In genomic region chr11:118648291-118648690, GRCh38 we compare ENCODE assay signal across 23 cellular contexts. TPM values are rescaled to one million over a fixed set of nuclear protein-coding genes. Genes with fewer than 3 reads are reported as not detected.
DNase-seq lines count a peak whose midpoint lies in the region; ATAC-seq and TF ChIP-seq lines count a peak whose summit lies in the region.
"Had no signal": no experiment of that assay in that cellular context is flagged by ENCODE, and none has a peak within 500 bp of the region (broad histone marks: within the 10 kb centered on the region; RNA-seq: fewer than 3 reads in every experiment).

No MANE protein-coding gene starts in this region.

- peaks cover 51% of the 10 kb centered on the region for H3K79me1 ChIP-seq in mesenchymal stem cell (replicated peaks; ENCODE audit: low read length, poor library complexity, severe bottlenecking)

- H3K9me3 Mint-ChIP-seq in Caco-2 (ENCODE audit: unreplicated experiment) (no peaks in the 10 kb centered on the region), HFFc6 (no peaks in the 10 kb centered on the region), osteocyte (ENCODE audit: unreplicated experiment) (no peaks in the 10 kb centered on the region), type B pancreatic cell (no peaks in the 10 kb centered on the region)
- H3K9me3 Mint-ChIP-seq: CD4-positive, alpha-beta T cell had no signal

- H3K36me3 Mint-ChIP-seq in Caco-2 (ENCODE audit: insufficient read depth, unreplicated experiment) (peaks cover 76% of the 10 kb centered on the region), HFFc6 (ENCODE audit: low read depth) (peaks cover 33% of the 10 kb centered on the region; the same call in 1 of the 2 replicates), osteocyte (ENCODE audit: unreplicated experiment) (peaks cover 69% of the 10 kb centered on the region), type B pancreatic cell (peaks cover 22% of the 10 kb centered on the region)

- H2BK12ac ChIP-seq in mesenchymal stem cell (ENCODE audit: low read length in 2 of 2): no peak overlapping the region

- H3K18ac ChIP-seq in mesenchymal stem cell (ENCODE audit: low read depth in 1 of 2, low read length in 2 of 2): no peak overlapping the region

- no peak overlapping the region for H2AK5ac ChIP-seq in mesenchymal stem cell (ENCODE audit: low read length, severe bottlenecking)

- DNase-seq in Caco-2 (no peak), HFFc6 (no peak), mesenchymal stem cell (no peak), osteocyte (ENCODE audit: extremely low spot score, unreplicated experiment) (no peak), type B pancreatic cell (ENCODE audit: extremely low spot score, unreplicated experiment) (no peak)
- DNase-seq: AML-193; CD4-positive, alpha-beta T cell; COR-L47; IMR-90; KG1; MG63; NCI-H1105 treated with DMSO at 0.1 percent for 48 hours; NCI-H146; NCI-H1930; NCI-H2107; NCI-H524; NCI-H774; PC-3; SHP77 had no signal

- H3K4me1 Mint-ChIP-seq in Caco-2 (ENCODE audit: low read depth, unreplicated experiment) (peaks cover 6% of the 10 kb centered on the region), HFFc6 (ENCODE audit: low read depth) (no peaks in the 10 kb centered on the region; the same call in 1 of the 2 replicates), osteocyte (ENCODE audit: unreplicated experiment) (no peaks in the 10 kb centered on the region), type B pancreatic cell (ENCODE audit: unreplicated experiment) (no peaks in the 10 kb centered on the region)

- H2BK120ac ChIP-seq in mesenchymal stem cell (ENCODE audit: low read depth, low read length): no peak overlapping the region

- intact Hi-C loops in Caco-2 (cut with micrococcal nuclease; ENCODE audit: unreplicated experiment): no loop called here

- 96% methylated on average over 4 of the region's 5 CpGs for WGBS in mesenchymal stem cell

- no peak overlapping the region for H3K14ac ChIP-seq in mesenchymal stem cell (ENCODE audit: low read length in 2 of 2)

- H3K9me3 ChIP-seq in Caco-2 (no peaks in the 10 kb centered on the region), mesenchymal stem cell (ENCODE audit: control insufficient read depth, low read length) (no peaks in the 10 kb centered on the region), subcutaneous abdominal adipose tissue (ENCODE audit: control insufficient read depth in 5 of 5, low read length in 5 of 5) (no peaks in the 10 kb centered on the region)
- H3K9me3 ChIP-seq: A549; BLaER1 treated with 17β-estradiol and CSF1 and Interleukin-3, amounts not matched to agents 10 nM and 100 nM; MG63 had no signal

- TF ChIP-seq CTCF in Caco-2 (IDR thresholded peaks at IDR 0.05; ENCODE audit: insufficient read depth in 1 of 2, low read depth in 1 of 2, low read length in 1 of 2, severe bottlenecking in 1 of 2, unreplicated experiment in 1 of 2) (no peak), HFFc6 (IDR thresholded peaks at IDR 0.05) (no peak), osteocyte (IDR thresholded peaks at IDR 0.05) (no peak), type B pancreatic cell (conservative IDR thresholded peaks at IDR 0.05) (no peak)

- CTCF ChIA-PET in Caco-2 (lab: Charles Lee): interaction anchor here (0.6 kb wide), 1 partner anchor 9 kb away, joined by 4 read pairs; no protein-coding TSS in a partner anchor

- H3K4me1 ChIP-seq in Caco-2 (peaks cover 9% of the 10 kb centered on the region), mesenchymal stem cell (ENCODE audit: control insufficient read depth, insufficient read depth, low read depth, low read length) (no peaks in the 10 kb centered on the region), subcutaneous abdominal adipose tissue (ENCODE audit: control insufficient read depth in 5 of 5, insufficient read depth in 5 of 5, low read length in 5 of 5) (peaks cover 23 to 56% (median 52%) of the 10 kb centered on the region in 5 donors)
- H3K4me1 ChIP-seq: A549 had no signal

- H4K91ac ChIP-seq in mesenchymal stem cell (ENCODE audit: low read length): no peak overlapping the region

- peak overlapping the region; percentile 38 for H3K27ac Mint-ChIP-seq in Caco-2 (ENCODE audit: unreplicated experiment)
- H3K27ac Mint-ChIP-seq in HFFc6: peak overlapping the region; percentile 18; the same call in 1 of the 2 replicates
- no peak overlapping the region for H3K27ac Mint-ChIP-seq in osteocyte (ENCODE audit: unreplicated experiment)
- no peak overlapping the region for H3K27ac Mint-ChIP-seq in type B pancreatic cell
- H3K27ac Mint-ChIP-seq: CD4-positive, alpha-beta T cell had no signal

- H3K27ac ChIP-seq in mesenchymal stem cell (ENCODE audit: low read length, poor library complexity, severe bottlenecking) (no peak overlapping the region), subcutaneous abdominal adipose tissue (ENCODE audit: low read depth, low read length) (peak overlapping the region; percentile 91)
- H3K27ac ChIP-seq: A549; BLaER1 treated with 17β-estradiol and CSF1 and Interleukin-3, amounts not matched to agents 10 nM and 100 nM had no signal

- peak overlapping the region; percentile 41 for H3K9ac ChIP-seq in mesenchymal stem cell (ENCODE audit: low read length)
- H3K9ac ChIP-seq in subcutaneous abdominal adipose tissue (ENCODE audit: low read length in 5 of 5): peak overlapping the region in 2 of 5 donors; percentile 19 to 77
- H3K9ac ChIP-seq: BLaER1 treated with 17β-estradiol and CSF1 and Interleukin-3, amounts not matched to agents 10 nM and 100 nM had no signal

- no peak overlapping the region for H2BK5ac ChIP-seq in mesenchymal stem cell (ENCODE audit: low read depth, low read length, poor library complexity, severe bottlenecking)

- H3K4ac ChIP-seq in mesenchymal stem cell (ENCODE audit: low read depth in 1 of 2, low read length in 2 of 2): no peak overlapping the region

- no peak overlapping the region for H3K4me3 ChIP-seq in Caco-2 (ENCODE audit: low read depth, low read length)
- H3K4me3 ChIP-seq in mesenchymal stem cell (ENCODE audit: insufficient read depth in 1 of 2, low read depth in 1 of 2, low read length in 2 of 2): no peak overlapping the region
- H3K4me3 ChIP-seq in subcutaneous abdominal adipose tissue (ENCODE audit: low read depth in 1 of 5, low read length in 5 of 5): no peak overlapping the region
- H3K4me3 ChIP-seq: A549; BLaER1 treated with 17β-estradiol and CSF1 and Interleukin-3, amounts not matched to agents 10 nM and 100 nM; MG63 had no signal

- ATAC-seq in HG03108 (IDR thresholded peaks at IDR 0.05; ENCODE audit: unreplicated experiment): no peak
- ATAC-seq: A549, PC-3 had no signal

- H3K27me3 Mint-ChIP-seq in Caco-2 (ENCODE audit: insufficient read depth, unreplicated experiment) (no peaks in the 10 kb centered on the region), HFFc6 (ENCODE audit: insufficient read depth) (peaks cover 4% of the 10 kb centered on the region), osteocyte (ENCODE audit: unreplicated experiment) (no peaks in the 10 kb centered on the region), type B pancreatic cell (no peaks in the 10 kb centered on the region)
- H3K27me3 Mint-ChIP-seq: CD4-positive, alpha-beta T cell had no signal

- H3K4me3 Mint-ChIP-seq in Caco-2 (ENCODE audit: unreplicated experiment) (no peak overlapping the region), HFFc6 (no peak overlapping the region), osteocyte (ENCODE audit: unreplicated experiment) (no peak overlapping the region), type B pancreatic cell (no peak overlapping the region)
- H3K4me3 Mint-ChIP-seq: CD4-positive, alpha-beta T cell had no signal

- peaks cover 14% of the 10 kb centered on the region for H3K36me3 ChIP-seq in Caco-2 (ENCODE audit: control insufficient read depth, insufficient read depth, low read length)
- H3K36me3 ChIP-seq in mesenchymal stem cell (ENCODE audit: control insufficient read depth in 1 of 2, insufficient read depth in 2 of 2, low read depth in 1 of 2, low read length in 2 of 2): peaks cover 85 to 93% of the 10 kb centered on the region in 2 experiments
- peaks cover 8 to 96% (median 83%) of the 10 kb centered on the region in 5 donors for H3K36me3 ChIP-seq in subcutaneous abdominal adipose tissue (ENCODE audit: control insufficient read depth in 5 of 5, insufficient read depth in 5 of 5, low read length in 5 of 5)

- BruUV-seq in Caco-2 (replicated peaks; lab: Mats Ljungman, UMichigan): no TSS peak

- POLR2A ChIA-PET in Caco-2 (lab: Charles Lee): no interaction called here

- H3K4me2 ChIP-seq in mesenchymal stem cell (ENCODE audit: low read length, poor library complexity, severe bottlenecking): no peak overlapping the region
- H3K4me2 ChIP-seq: A549; BLaER1 treated with 17β-estradiol and CSF1 and Interleukin-3, amounts not matched to agents 10 nM and 100 nM had no signal

- H3K23ac ChIP-seq in mesenchymal stem cell (ENCODE audit: low read length in 2 of 2): no peak overlapping the region

- H3K27me3 ChIP-seq in Caco-2 (replicated peaks; ENCODE audit: control insufficient read depth, insufficient read depth, low read length): no peaks in the 10 kb centered on the region
- no peaks in the 10 kb centered on the region for H3K27me3 ChIP-seq in mesenchymal stem cell (ENCODE audit: control insufficient read depth in 1 of 2, insufficient read depth in 1 of 2, low read length in 2 of 2)
- H3K27me3 ChIP-seq in subcutaneous abdominal adipose tissue (ENCODE audit: control insufficient read depth in 5 of 5, insufficient read depth in 4 of 5, low read length in 5 of 5): no peaks in the 10 kb centered on the region
- H3K27me3 ChIP-seq: BLaER1 treated with 17β-estradiol and CSF1 and Interleukin-3, amounts not matched to agents 10 nM and 100 nM; MG63 had no signal

- no peak overlapping the region for H2BK15ac ChIP-seq in mesenchymal stem cell (ENCODE audit: low read depth, poor library complexity, severe bottlenecking)

- H2AFZ ChIP-seq in mesenchymal stem cell (ENCODE audit: low read depth, low read length): no peak overlapping the region

- H4K8ac ChIP-seq in mesenchymal stem cell (ENCODE audit: low read length): no peak overlapping the region

RNA-seq across cellular contexts. Expression of gene TREH, which starts 31.2 kb away (rescaled TPM):
- total RNA-seq in Caco-2 (2022) (not detected in 2 replicates), osteocyte (not detected in 2 replicates), type B pancreatic cell (ENCODE audit: low replicate concordance) (0.33 and 0.41 TPM in 2 replicates)
- total RNA-seq in HFFc6 (2021; fragmentation: NEBNext Ultra II Directional; extraction: Animal tissue kit (Norgen Biotek cat#: 25700)): under 1 TPM in 1 of 6 experiments, not detected in 5; 0.07 TPM
- polyA plus RNA-seq in mesenchymal stem cell (2013, experiment 1 of 2): not detected
- polyA plus RNA-seq in mesenchymal stem cell (2013, experiment 2 of 2): not detected
- total RNA-seq: CD4-positive, alpha-beta T cell; IMR-90; PC-3 had no signal
- polyA plus RNA-seq: IMR-90 had no signal

RNA-seq across cellular contexts. Expression of gene PHLDB1, which starts 40.9 kb away (rescaled TPM):
- total RNA-seq in Caco-2 (2022) (72.1 and 73.6 TPM in 2 replicates), osteocyte (160 and 165 TPM in 2 replicates), type B pancreatic cell (ENCODE audit: low replicate concordance) (21.2 and 63.1 TPM in 2 replicates)
- total RNA-seq in HFFc6 (2021; fragmentation: NEBNext Ultra II Directional; extraction: Animal tissue kit (Norgen Biotek cat#: 25700)): 100 to 1,000 TPM; 106 to 121 (median 114) TPM
- 124 TPM for polyA plus RNA-seq in mesenchymal stem cell (2013, experiment 1 of 2)
- 114 TPM for polyA plus RNA-seq in mesenchymal stem cell (2013, experiment 2 of 2)

Comparison
In these comparisons a context has a peak if more than half of its experiments do, and no peak if none do; other contexts are left out.
1. H3K27ac Mint-ChIP-seq: peak in Caco-2 (single experiment) and HFFc6 (single experiment); none in osteocyte (single experiment) and type B pancreatic cell (single experiment).